ENCODE assay signal across 10 cellular contexts in genomic region chr1:173572465-173572864, GRCh38. TPM values are rescaled to one million over a fixed set of nuclear protein-coding genes. Genes with fewer than 3 reads are reported as not detected.
"Had no signal": no experiment of that assay in that cellular context is flagged by ENCODE, and none has a peak within 500 bp of the region (broad histone marks: within the 10 kb centered on the region; RNA-seq: fewer than 3 reads in every experiment).

No MANE protein-coding gene starts in this region.

- H3K9ac ChIP-seq: KMS-11 had no signal

- ATAC-seq: GM23338 had no signal

- H2AFZ ChIP-seq: GM23338 had no signal

- DNase-seq: H9, HCEC 1CT, Karpas-422, KBM-7 had no signal

- H3K4me2 ChIP-seq: GM23338, KMS-11 had no signal

- H3K27ac ChIP-seq: KMS-11 had no signal

- H3K4me3 ChIP-seq: GM23338 had no signal

- FAIRE-seq: H1, H54, HTR-8/SVneo had no signal

RNA-seq across cellular contexts. Expression of gene SLC9C2, which starts 30.4 kb away (rescaled TPM):
- total RNA-seq: GM23338, H1, H9, HT-29 had no signal
- polyA plus RNA-seq: GM23338, H1 had no signal
